In the genomic region with DNA sequence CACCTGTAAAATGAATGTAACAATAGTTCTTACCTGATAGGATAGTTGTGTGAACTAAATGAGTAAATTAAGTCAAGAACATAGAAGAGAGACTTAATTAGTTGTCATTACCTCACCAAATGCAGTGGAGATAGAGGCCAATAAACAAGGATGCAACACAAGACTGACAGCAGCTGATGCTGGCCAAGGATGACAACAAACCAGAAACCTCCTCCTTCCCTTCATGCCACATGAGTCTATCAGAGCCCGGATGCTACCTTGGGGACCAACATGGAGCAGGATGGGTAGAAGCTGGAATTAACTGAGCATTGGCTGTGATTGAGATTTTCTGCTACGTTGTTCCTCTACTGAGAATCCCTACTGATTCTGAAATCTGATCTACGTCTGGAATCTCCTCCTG, we compare ENCODE assay signal across 20 cellular contexts.
"Had no signal": no experiment of that assay in that cellular context is flagged by ENCODE, and none has a peak within 500 bp of the region (broad histone marks: within the 10 kb centered on the region; RNA-seq: fewer than 3 reads in every experiment).

No MANE protein-coding gene starts in this region.

- H3K4me3 ChIP-seq: adrenal gland, K562, Peyer's patch had no signal

- DNase-seq: activated CD4-positive, alpha-beta T cell treated with anti-CD3 and anti-CD28 coated beads, Interleukin-2, amount 10 ng/mL, durations not matched to agents 24 days and 14 days; activated CD4-positive, alpha-beta T cell treated with anti-CD3 and anti-CD28 coated beads, Interleukin-2, amount 50 U/mL, for 48 hours; activated CD8-positive, alpha-beta T cell treated with anti-CD3 and anti-CD28 coated beads, Interleukin-2, amount 10 ng/mL, durations not matched to agents 7 days and 5 days; activated gamma-delta T cell; activated naive CD4-positive, alpha-beta T cell treated with Interleukin-2 at 50 U/mL for 16 hours; activated T-cell treated with anti-CD3 and anti-CD28 coated beads, Interleukin-2, amount 50 U/mL, for 24 hours; adrenal gland; NCI-H2081 treated with DMSO at 0.1 percent for 48 hours; NCI-H345; NK-92 treated with Interleukin-12 subunit alpha and Interleukin-12 subunit beta, amount 100 ng/mL, for 24 hours; PC-3; Peyer's patch; RPMI8226; SIG-M5; T1000; WERI-Rb-1 had no signal

- H3K36me3 Mint-ChIP-seq: activated naive CD4-positive, alpha-beta T cell treated with anti-CD3 and anti-CD28 coated beads, Interleukin-2, amount 50 U/mL, for 72 hours; brain had no signal

- H3K9me3 Mint-ChIP-seq: activated CD4-positive, alpha-beta T cell treated with anti-CD3 and anti-CD28 coated beads, Interleukin-2, amount 10 ng/mL, durations not matched to agents 24 days and 14 days; activated naive CD4-positive, alpha-beta T cell treated with anti-CD3 and anti-CD28 coated beads, Interleukin-2, amount 50 U/mL, for 72 hours; activated T-cell treated with anti-CD3 and anti-CD28 coated beads, Interleukin-2, amount 50 U/mL, for 24 hours; activated T-helper 2 cell treated with anti-CD3 and anti-CD28 coated beads, Interferon-gamma antibody, Interleukin-2, Interleukin-4, amounts not matched to agents 10 μg/mL and 5 μg/mL and 100 μg/mL, durations not matched to agents 14 hours and 24 hours and 36 hours had no signal

- H3K36me3 ChIP-seq: adrenal gland, Peyer's patch, WERI-Rb-1 had no signal

- H3K27me3 Mint-ChIP-seq: activated T-cell treated with anti-CD3 and anti-CD28 coated beads, Interleukin-2, amount 50 U/mL, for 24 hours had no signal

- H3K27ac ChIP-seq: adrenal gland, Peyer's patch, WERI-Rb-1 had no signal

- H3K9me3 ChIP-seq: adrenal gland, Peyer's patch had no signal

- H3K27me3 ChIP-seq: adrenal gland, Peyer's patch had no signal

- H3K4me1 ChIP-seq: adrenal gland, Peyer's patch had no signal

- H3K4me1 Mint-ChIP-seq: activated CD4-positive, alpha-beta T cell treated with anti-CD3 and anti-CD28 coated beads, Interleukin-2, amount 10 ng/mL, durations not matched to agents 24 days and 14 days had no signal

- H3K4me3 Mint-ChIP-seq: activated CD4-positive, alpha-beta T cell treated with anti-CD3 and anti-CD28 coated beads, Interleukin-2, amount 10 ng/mL, durations not matched to agents 24 days and 14 days; activated CD8-positive, alpha-beta T cell treated with anti-CD3 and anti-CD28 coated beads, Interleukin-2, amount 10 ng/mL, durations not matched to agents 7 days and 5 days; activated T-cell treated with anti-CD3 and anti-CD28 coated beads, Interleukin-2, amount 50 U/mL, for 24 hours; brain had no signal

- H3K27ac Mint-ChIP-seq: activated CD4-positive, alpha-beta T cell treated with anti-CD3 and anti-CD28 coated beads, Interleukin-2, amount 10 ng/mL, durations not matched to agents 24 days and 14 days; activated CD8-positive, alpha-beta T cell treated with anti-CD3 and anti-CD28 coated beads, Interleukin-2, amount 10 ng/mL, durations not matched to agents 7 days and 5 days; activated naive CD4-positive, alpha-beta T cell treated with anti-CD3 and anti-CD28 coated beads, Interleukin-2, amount 50 U/mL, for 72 hours; activated T-cell treated with anti-CD3 and anti-CD28 coated beads, Interleukin-2, amount 50 U/mL, for 24 hours; activated T-helper 2 cell treated with anti-CD3 and anti-CD28 coated beads, Interferon-gamma antibody, Interleukin-2, Interleukin-4, amounts not matched to agents 10 μg/mL and 5 μg/mL and 100 μg/mL, durations not matched to agents 14 hours and 24 hours and 36 hours had no signal
